8 cellular contexts compared by ENCODE assay signal in the genomic region with DNA sequence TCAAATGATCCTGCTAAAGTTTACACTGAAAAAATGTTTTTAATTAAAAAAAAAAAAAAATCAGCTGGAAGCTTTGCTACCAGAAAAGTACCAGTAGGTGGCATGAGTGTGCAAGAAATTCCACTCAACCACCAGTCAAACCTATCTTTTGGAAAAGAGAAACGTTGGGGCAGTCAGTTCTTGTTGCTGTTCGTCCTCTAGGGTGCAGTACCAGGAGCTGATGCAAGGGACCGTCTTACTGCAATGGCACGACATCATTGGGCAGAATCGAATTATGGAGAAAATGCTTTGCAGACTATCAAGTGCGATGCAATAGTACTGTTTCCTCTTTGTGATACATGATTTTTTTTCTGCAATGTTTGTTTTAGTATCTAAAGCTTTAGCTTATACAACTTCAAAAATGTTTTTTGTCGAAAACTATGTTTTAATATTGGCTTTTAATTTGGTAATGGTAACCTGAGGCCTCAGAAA. TPM values are rescaled to one million over a fixed set of nuclear protein-coding genes. Genes with fewer than 3 reads are reported as not detected.
DNase-seq lines count a peak whose midpoint lies in the region; ATAC-seq and TF ChIP-seq lines count a peak whose summit lies in the region.

No MANE protein-coding gene starts in this region.

- H3K27ac Mint-ChIP-seq in progenitor cell of endocrine pancreas = no peak overlapping the region

- peak; percentile 73 for ATAC-seq in HG02610 (IDR thresholded peaks at IDR 0.05; ENCODE audit: unreplicated experiment)

- peak; percentile 80 for TF ChIP-seq CTCF in GM12873 (IDR thresholded peaks at IDR 0.05; ENCODE audit: insufficient read depth, low read depth, low read length, missing control alignments)
- peak; percentile 91 for TF ChIP-seq CTCF in NB4 (IDR thresholded peaks at IDR 0.05; ENCODE audit: low read depth, low read length)
- TF ChIP-seq CTCF in progenitor cell of endocrine pancreas (IDR thresholded peaks at IDR 0.05; ENCODE audit: unreplicated experiment) = peak; percentile 87

- peaks cover 12% of the 10 kb centered on the region for H3K4me1 Mint-ChIP-seq in progenitor cell of endocrine pancreas (ENCODE audit: low read depth)

- no peak for TF ChIP-seq POLR2A in NB4 (IDR thresholded peaks at IDR 0.05; ENCODE audit: extremely low read depth, insufficient read length)

- H3K27me3 Mint-ChIP-seq in progenitor cell of endocrine pancreas = peaks cover 15% of the 10 kb centered on the region

- H3K36me3 Mint-ChIP-seq in progenitor cell of endocrine pancreas (ENCODE audit: insufficient read depth) = peaks cover 5% of the 10 kb centered on the region

- no peaks in the 10 kb centered on the region for H3K9me3 Mint-ChIP-seq in progenitor cell of endocrine pancreas (ENCODE audit: low read depth)

- DNase-seq in NB4 (ENCODE audit: low read depth) = peak; percentile 93
- DNase-seq in SIG-M5 treated with dmso at 0.1 percent for 504 hours (lab: John Stamatoyannopoulos, UW; ENCODE audit: unreplicated experiment) = peak; percentile 99
- DNase-seq in activated naive CD4-positive, alpha-beta T cell treated with anti-CD3 and anti-CD28 coated beads, Interleukin-2, amount 50 U/mL, for 16 hours = peak; percentile 60
- DNase-seq in glomerular visceral epithelial cell (ENCODE audit: extremely low spot score) = peak; percentile 80
- peak; percentile 24 for DNase-seq in progenitor cell of endocrine pancreas (ENCODE audit: low spot score, unreplicated experiment)
- no peak for DNase-seq in GOT3 (lab: John Stamatoyannopoulos, UW)

- H3K4me3 ChIP-seq in NB4 (ENCODE audit: low read depth, low read length) = no peak overlapping the region

- no peak overlapping the region for H3K4me3 Mint-ChIP-seq in progenitor cell of endocrine pancreas (ENCODE audit: low read depth)

RNA-seq across cellular contexts. Expression of a gene that starts 18.3 kb away (rescaled TPM):
- total RNA-seq in progenitor cell of endocrine pancreas = 63.6 and 65.4 TPM in 2 replicates
